1 cellular context compared by ENCODE assay signal in the genomic region with DNA sequence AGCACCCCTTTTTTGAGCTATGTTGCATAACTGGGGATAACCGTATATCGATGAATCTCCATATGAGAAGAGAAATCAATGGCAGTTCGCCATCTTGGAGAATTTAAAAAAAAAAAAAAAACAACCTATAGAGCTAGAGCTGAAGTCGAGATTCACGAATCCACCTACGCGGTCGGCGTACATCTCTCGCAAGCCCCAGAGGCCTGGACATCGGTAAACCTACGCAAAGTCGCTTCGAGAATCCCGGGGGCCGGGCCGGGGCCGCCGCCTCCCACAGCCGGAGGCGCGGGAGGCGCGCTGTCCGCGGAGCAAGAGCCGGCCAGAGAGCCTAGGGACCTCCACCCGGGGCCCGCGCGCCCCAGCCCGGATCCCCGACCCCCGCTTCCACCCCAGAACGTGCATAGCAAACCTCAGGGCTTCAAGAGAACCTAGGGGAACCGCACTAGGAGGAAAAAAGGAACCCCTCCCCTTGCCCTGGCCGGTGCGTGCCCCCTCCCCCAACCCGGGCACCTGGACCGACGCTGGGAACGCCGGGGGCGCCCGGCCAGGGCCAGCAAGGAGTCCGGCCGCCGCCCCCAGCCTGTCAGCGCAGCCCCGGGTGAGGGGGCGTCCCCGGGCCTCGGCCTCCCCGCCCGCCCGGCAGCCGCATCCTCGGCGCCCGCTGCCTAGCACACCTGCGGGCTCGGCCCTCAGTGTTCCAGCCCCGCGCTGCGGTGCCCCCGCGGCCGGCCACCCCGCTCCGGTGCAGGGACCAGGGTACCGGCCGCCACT.
TF ChIP-seq lines count a peak whose summit lies in the region.

No MANE protein-coding gene starts in this region.

TF ChIP-seq in H1, 55 proteins besides CTCF, POLR2A, EP300 and RAD21 (continued from another document):
- TF ChIP-seq TAF1 (IDR thresholded peaks at IDR 0.05; ENCODE audit: low read depth, low read length) (peak; percentile 48), KDM1A (IDR thresholded peaks at IDR 0.05; ENCODE audit: borderline replicate concordance, low read length) (peak; percentile 56; the same call in 1 of the 2 replicates), RFX5 (IDR thresholded peaks at IDR 0.05; ENCODE audit: borderline replicate concordance, low read depth, low read length) (no peak), TBP (IDR thresholded peaks at IDR 0.05; ENCODE audit: low read depth, low read length) (peak; percentile 48; the same call in 1 of the 2 replicates), CHD1 (IDR thresholded peaks at IDR 0.05; ENCODE audit: low read depth, low read length) (no peak), PHF8 (conservative IDR thresholded peaks at IDR 0.05; ENCODE audit: low read depth, low read length) (peak; percentile 61), FOSL1 (IDR thresholded peaks at IDR 0.05; ENCODE audit: insufficient read depth, low read depth, low read length) (peak; percentile 64; the same call in 1 of the 2 replicates), SP1 (IDR thresholded peaks at IDR 0.05; ENCODE audit: low read depth, low read length) (no peak), CTBP2 (IDR thresholded peaks at IDR 0.05; ENCODE audit: borderline replicate concordance, insufficient read depth, insufficient read length, low read length) (no peak), ZNF274 (IDR thresholded peaks at IDR 0.05; ENCODE audit: borderline replicate concordance, extremely low read depth, low read length) (no peak), YY1 (IDR thresholded peaks at IDR 0.05; ENCODE audit: low read depth, low read length) (peak; percentile 84), SIN3A (conservative IDR thresholded peaks at IDR 0.05 in 1 of 2, IDR thresholded peaks at IDR 0.05 in 1 of 2; ENCODE audit: low read depth in 1 of 2, low read length in 2 of 2) (0 out of 4 replicates have a peak, but pooled peaks of 1 of the 2 experiments have one; percentile 39)
